ENCODE assay signal across 11 cellular contexts in genomic region chr10:34584164-34584563, GRCh38.
DNase-seq lines count a peak whose midpoint lies in the region; ATAC-seq and TF ChIP-seq lines count a peak whose summit lies in the region.
"Had no signal": no experiment of that assay in that cellular context is flagged by ENCODE, and none has a peak within 500 bp of the region (broad histone marks: within the 10 kb centered on the region; RNA-seq: fewer than 3 reads in every experiment).

No MANE protein-coding gene starts in this region.

- peaks cover 0 to 3% of the 10 kb centered on the region in 2 donors for H3K4me1 ChIP-seq in uterus

- no peak overlapping the region for H3K4me3 ChIP-seq in astrocyte of the spinal cord (ENCODE audit: low read depth, low read length)
- H3K4me3 ChIP-seq in uterus, result no peak overlapping the region
- H3K4me3 ChIP-seq: coronary artery had no signal

- DNase-seq in NCI-H748 (lab: John Stamatoyannopoulos, UW; ENCODE audit: unreplicated experiment) (peak; percentile 1), NCI-H748 treated with DMSO at 0.1 percent for 48 hours (lab: John Stamatoyannopoulos, UW) (no peak), astrocyte of the spinal cord (ENCODE audit: low read depth, low spot score) (peak; percentile 81), left colon (no peak), uterus (peak in 1 of 2 donors; percentile 39), GM10248 (ENCODE audit: extremely low spot score) (no peak), SHP77 treated with DMSO at 0.1 percent for 48 hours (lab: John Stamatoyannopoulos, UW) (no peak), GM13976 (ENCODE audit: low spot score) (no peak)
- DNase-seq: 8988T; activated T-cell treated with anti-CD3 and anti-CD28 coated beads, Interleukin-2, amount 50 U/mL, for 1 hour had no signal

- in situ Hi-C loops in astrocyte of the spinal cord (cut with HindIII; ENCODE audit: low sequenced_read_pairs) (no loop called here), GM13976 (cut with MboI; ENCODE audit: low sequenced_read_pairs, unreplicated experiment) (no loop called here)

- no peaks in the 10 kb centered on the region for H3K9me3 ChIP-seq in uterus

- TF ChIP-seq POLR2A in uterus (IDR thresholded peaks at IDR 0.05), result no peak

- no peaks in the 10 kb centered on the region for H3K27me3 ChIP-seq in uterus

- intact Hi-C loops in left colon (cut with DNase I, micrococcal nuclease) (no loop called here), uterus (cut with DNase I; ENCODE audit: low total_unique reads) (no loop called here)

- CTCF ChIA-PET in GM10248 (lab: Yijun Ruan, JAX), result no interaction called here

- H3K36me3 ChIP-seq in uterus, result no peaks in the 10 kb centered on the region

- peak; percentile 14 for ATAC-seq in left colon

- TF ChIP-seq CTCF in astrocyte of the spinal cord (IDR thresholded peaks at IDR 0.05; ENCODE audit: low read depth, low read length) (no peak), uterus (IDR thresholded peaks at IDR 0.05) (no peak), GM10248 (IDR thresholded peaks at IDR 0.05; ENCODE audit: control extremely low read depth, extremely low read depth, low read depth, missing control alignments) (no peak), GM13976 (IDR thresholded peaks at IDR 0.05; ENCODE audit: borderline replicate concordance, control extremely low read depth, extremely low read depth, insufficient read depth, missing control alignments) (no peak)

- POLR2A ChIA-PET in GM10248 (lab: Yijun Ruan, JAX), result no interaction called here

- peak overlapping the region; percentile 19 to 49 for H3K27ac ChIP-seq in uterus
- H3K27ac ChIP-seq: coronary artery had no signal

Comparison
In these comparisons a context has a peak if more than half of its experiments do, and no peak if none do; other contexts are left out.
1. DNase-seq: peak in NCI-H748 (single experiment) and astrocyte of the spinal cord (single experiment); none in NCI-H748 treated with DMSO at 0.1 percent for 48 hours (single experiment), left colon (0 of 2), GM10248 (single experiment), SHP77 treated with DMSO at 0.1 percent for 48 hours (single experiment) and GM13976 (single experiment).